ENCODE assay signal across 8 cellular contexts in the genomic region with DNA sequence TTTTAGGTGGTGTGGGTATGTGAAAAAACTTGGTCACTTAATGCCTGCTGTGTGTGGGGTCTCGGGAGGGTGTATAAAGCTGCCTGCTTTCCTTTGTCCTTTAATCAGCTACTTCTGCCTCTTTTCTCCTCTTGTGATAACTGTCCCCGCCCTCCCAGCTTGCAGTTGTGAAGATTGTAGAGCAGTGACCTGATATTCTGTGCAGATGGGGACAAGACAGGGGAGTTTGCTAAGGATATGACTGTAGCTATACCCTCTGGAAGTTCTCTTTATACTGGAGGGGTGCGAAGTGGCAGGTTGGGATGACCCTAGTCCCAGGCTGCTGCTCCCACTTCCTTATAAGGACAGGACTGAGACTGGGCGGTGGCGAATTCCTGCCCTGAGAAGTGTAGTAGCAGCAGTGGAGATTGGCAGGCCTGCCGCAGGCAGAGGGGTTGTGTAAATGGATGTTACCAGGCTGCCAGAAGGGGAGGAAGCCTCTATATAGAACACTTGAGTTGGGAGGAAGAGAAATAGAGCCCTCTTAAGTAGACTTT. TPM values are rescaled to one million over a fixed set of nuclear protein-coding genes. Genes with fewer than 3 reads are reported as not detected.
DNase-seq lines count a peak whose midpoint lies in the region; ATAC-seq, FAIRE-seq and TF ChIP-seq lines count a peak whose summit lies in the region.

No MANE protein-coding gene starts in this region.

- no peaks in the 10 kb centered on the region for H3K9me3 ChIP-seq in CD4-positive, alpha-beta memory T cell (ENCODE audit: control insufficient read depth in 1 of 2, low read length in 2 of 2)
- no peaks in the 10 kb centered on the region for H3K9me3 ChIP-seq in kidney (ENCODE audit: control insufficient read depth in 1 of 2, low read length in 2 of 2)
- no peaks in the 10 kb centered on the region for H3K9me3 ChIP-seq in small intestine (ENCODE audit: control insufficient read depth, low read depth)

- peaks cover 38% of the 10 kb centered on the region for H3K4me1 ChIP-seq in CD4-positive, alpha-beta memory T cell (ENCODE audit: insufficient read depth, low read length)
- peaks cover 23 to 25% of the 10 kb centered on the region in 2 donors for H3K4me1 ChIP-seq in kidney (ENCODE audit: control insufficient read depth in 1 of 2, insufficient read depth in 1 of 2, low read depth in 1 of 2, low read length in 2 of 2)
- H3K4me1 ChIP-seq in small intestine (ENCODE audit: control insufficient read depth in 2 of 2, insufficient read depth in 1 of 2, low read depth in 1 of 2, low read length in 1 of 2) = peaks cover 4 to 7% of the 10 kb centered on the region in 2 donors

- POLR2A ChIA-PET in CD4-positive, alpha-beta memory T cell (lab: Charles Lee; ENCODE audit: partially characterized antibody) = interaction anchor here (0.7 to 10.8 kb wide), 13 partner anchors 10 to 201 kb away, joined by 3 to 236 read pairs (median 7); partner anchors contain the start of genes ESYT1, PA2G4, RNF41 and RPL41

- no peak for ATAC-seq in GM18498 (IDR thresholded peaks at IDR 0.05; ENCODE audit: unreplicated experiment)

- H3K27ac Mint-ChIP-seq in CD4-positive, alpha-beta memory T cell = peak overlapping the region; percentile 96 to 100 (median 99)
- H3K27ac Mint-ChIP-seq in chondrocyte (ENCODE audit: unreplicated experiment) = peak overlapping the region; percentile 99

- no peaks in the 10 kb centered on the region for H3K9me3 Mint-ChIP-seq in CD4-positive, alpha-beta memory T cell
- H3K9me3 Mint-ChIP-seq in chondrocyte (ENCODE audit: low read depth) = no peaks in the 10 kb centered on the region

- CTCF ChIA-PET in CD4-positive, alpha-beta memory T cell (lab: Charles Lee; ENCODE audit: partially characterized antibody) = interaction anchor here (0.6 to 2.5 kb wide), 13 partner anchors 15 to 63 kb away, joined by 3 to 16 read pairs (median 4); partner anchors contain the start of genes ESYT1, RNF41, SMARCC2 and ZC3H10

- no peaks in the 10 kb centered on the region for H3K27me3 ChIP-seq in CD4-positive, alpha-beta memory T cell (ENCODE audit: insufficient read depth, low read length)
- no peaks in the 10 kb centered on the region for H3K27me3 ChIP-seq in small intestine (ENCODE audit: control insufficient read depth in 2 of 2, insufficient read depth in 2 of 2, low read length in 2 of 2)

- H3K27me3 Mint-ChIP-seq in CD4-positive, alpha-beta memory T cell = no peaks in the 10 kb centered on the region
- no peaks in the 10 kb centered on the region for H3K27me3 Mint-ChIP-seq in chondrocyte (ENCODE audit: low read depth)

- peaks cover 28 to 65% (median 37%) of the 10 kb centered on the region in 4 donors for H3K4me1 Mint-ChIP-seq in CD4-positive, alpha-beta memory T cell
- H3K4me1 Mint-ChIP-seq in chondrocyte (ENCODE audit: low read depth) = peaks cover 40% of the 10 kb centered on the region

- H3K4me3 Mint-ChIP-seq in CD4-positive, alpha-beta memory T cell = peak overlapping the region; percentile 93 to 100 (median 97)
- H3K4me3 Mint-ChIP-seq in chondrocyte (ENCODE audit: unreplicated experiment) = peak overlapping the region; percentile 94

- H3K36me3 ChIP-seq in CD4-positive, alpha-beta memory T cell (ENCODE audit: insufficient read depth, low read length) = peaks cover 41% of the 10 kb centered on the region
- H3K36me3 ChIP-seq in kidney (ENCODE audit: control insufficient read depth in 1 of 2, insufficient read depth in 2 of 2, low read length in 2 of 2) (peaks cover 33 to 43% of the 10 kb centered on the region in 2 donors), small intestine (ENCODE audit: control insufficient read depth in 2 of 2, insufficient read depth in 2 of 2, low read length in 2 of 2) (peaks cover 20 to 26% of the 10 kb centered on the region in 2 donors)

- peak overlapping the region; percentile 99 to 100 for H3K9ac ChIP-seq in kidney (ENCODE audit: low read length in 2 of 2)

- intact Hi-C loops in CD4-positive, alpha-beta memory T cell (cut with micrococcal nuclease) = loop anchor here (1.0 to 2.0 kb wide), 2 partner anchors 31 to 62 kb away; partner anchors contain the start of genes ESYT1 and RNF41
- intact Hi-C loops in kidney (cut with DNase I) = no loop called here

- peak; percentile 19 to 48 (median 24) for DNase-seq in CD4-positive, alpha-beta memory T cell
- no peak for DNase-seq in HFF-Myc (ENCODE audit: extremely low read depth, low read depth)
- DNase-seq in RPMI8226 = peak; percentile 33
- DNase-seq in chondrocyte (ENCODE audit: low spot score) = peak; percentile 92
- peak; percentile 95 for DNase-seq in kidney
- peak; percentile 88 for DNase-seq in small intestine
- DNase-seq in activated gamma-delta T cell (lab: John Stamatoyannopoulos, UW) = no peak

- H3K4me3 ChIP-seq in CD4-positive, alpha-beta memory T cell (ENCODE audit: low read length in 2 of 2) = peak overlapping the region; percentile 86 to 89
- peak overlapping the region; percentile 96 for H3K4me3 ChIP-seq in HFF-Myc (replicated peaks; ENCODE audit: low read depth, low read length)
- H3K4me3 ChIP-seq in kidney (ENCODE audit: low read length in 2 of 2) = peak overlapping the region; percentile 95 to 100
- peak overlapping the region; percentile 64 to 81 for H3K4me3 ChIP-seq in small intestine (ENCODE audit: low read depth in 1 of 2, low read length in 2 of 2)

- WGBS in small intestine, 3 donors = 0 to 1% (median 0%) methylated on average over 6 of the region's 6 CpGs

- H3K36me3 Mint-ChIP-seq in CD4-positive, alpha-beta memory T cell = peaks cover 28 to 56% of the 10 kb centered on the region in 2 donors
- peaks cover 39% of the 10 kb centered on the region for H3K36me3 Mint-ChIP-seq in chondrocyte (ENCODE audit: low read depth)

- TF ChIP-seq CTCF in HFF-Myc (IDR thresholded peaks at IDR 0.05; ENCODE audit: low read depth, low read length, missing control alignments) (no peak), chondrocyte (IDR thresholded peaks at IDR 0.05) (no peak), kidney (IDR thresholded peaks at IDR 0.05; ENCODE audit: borderline replicate concordance, extremely low read depth, insufficient read depth) (no peak)

- FAIRE-seq in kidney (lab: Jason Lieb, UNC) = no peak
- no peak for FAIRE-seq in small intestine (lab: Jason Lieb, UNC)

- peak overlapping the region; percentile 97 for H3K27ac ChIP-seq in CD4-positive, alpha-beta memory T cell (ENCODE audit: low read depth, low read length)
- peak overlapping the region; percentile 98 to 100 for H3K27ac ChIP-seq in kidney (ENCODE audit: low read depth in 2 of 2, low read length in 2 of 2)
- peak overlapping the region; percentile 92 to 100 for H3K27ac ChIP-seq in small intestine (ENCODE audit: low read depth in 1 of 2, low read length in 1 of 2)

RNA-seq across cellular contexts. Expression of gene MYL6, which starts 0.8 kb away (rescaled TPM):
- total RNA-seq in CD4-positive, alpha-beta memory T cell = 100 to 1,000 TPM; 567 to 589 TPM
- polyA plus RNA-seq in CD4-positive, alpha-beta memory T cell = 1,000 to 10,000 TPM; 2,141 to 3,317 TPM
- total RNA-seq in chondrocyte (1,367 to 2,282 TPM (median 2,236 TPM) in 3 replicates), kidney (1,630 TPM)
- polyA plus RNA-seq in kidney (ENCODE audit: insufficient read depth, low read depth, low replicate concordance) (4,190 TPM), small intestine (1,000 to 10,000 TPM; 2,556 to 4,316 (median 3,376) TPM)

RNA-seq across cellular contexts. Expression of gene MYL6B, which starts 6.6 kb away (rescaled TPM):
- 1 to 10 TPM; 2.6 to 3.4 TPM for total RNA-seq in CD4-positive, alpha-beta memory T cell
- 1 to 10 TPM; 1.8 to 4.8 TPM for polyA plus RNA-seq in CD4-positive, alpha-beta memory T cell
- total RNA-seq in chondrocyte = 70.5 to 79.7 TPM (median 75.2 TPM) in 3 replicates
- 48.2 TPM for total RNA-seq in kidney
- 142 TPM for polyA plus RNA-seq in kidney (ENCODE audit: insufficient read depth, low read depth, low replicate concordance)
- 10 to 100 TPM; 24.8 to 31.2 (median 28.6) TPM for polyA plus RNA-seq in small intestine

RNA-seq across cellular contexts. Expression of gene SMARCC2, which starts 30.3 kb away (rescaled TPM):
- total RNA-seq in CD4-positive, alpha-beta memory T cell = 100 to 1,000 TPM; 192 to 199 TPM
- 10 to 100 TPM; 27.0 to 90.9 TPM for polyA plus RNA-seq in CD4-positive, alpha-beta memory T cell
- total RNA-seq in chondrocyte = 50.4 to 96.7 TPM (median 57.4 TPM) in 3 replicates
- 112 TPM for total RNA-seq in kidney
- polyA plus RNA-seq in kidney (ENCODE audit: insufficient read depth, low read depth, low replicate concordance) = 18.8 TPM
- 10 to 100 TPM; 18.6 to 31.1 (median 20.4) TPM for polyA plus RNA-seq in small intestine

RNA-seq across cellular contexts. Expression of gene ESYT1, which starts 30.9 kb away (rescaled TPM):
- total RNA-seq in CD4-positive, alpha-beta memory T cell = 100 to 1,000 TPM; 249 to 258 TPM
- polyA plus RNA-seq in CD4-positive, alpha-beta memory T cell = 100 to 1,000 TPM; 395 to 690 TPM
- total RNA-seq in chondrocyte (127 to 155 TPM (median 144 TPM) in 3 replicates), kidney (104 TPM)
- polyA plus RNA-seq in kidney (ENCODE audit: insufficient read depth, low read depth, low replicate concordance) (40.4 TPM), small intestine (10 to 100 TPM in 1 of 3 donors, 1 to 10 TPM in 2; 2.7 to 51.8 (median 7.8) TPM)

RNA-seq across cellular contexts. Expression of gene ZC3H10, which starts 40.9 kb away (rescaled TPM):
- 10 to 100 TPM; 16.3 to 19.6 TPM for total RNA-seq in CD4-positive, alpha-beta memory T cell
- 1 to 10 TPM in 1 of 2 donors, under 1 TPM in 1; 0.27 to 3.9 TPM for polyA plus RNA-seq in CD4-positive, alpha-beta memory T cell
- total RNA-seq in chondrocyte (5.0 to 11.2 TPM (median 8.0 TPM) in 3 replicates), kidney (8.6 TPM)
- polyA plus RNA-seq in kidney (ENCODE audit: insufficient read depth, low read depth, low replicate concordance) (2.4 TPM), small intestine (1 to 10 TPM; 1.1 to 2.8 (median 1.3) TPM)

Comparison
In these comparisons a context has a peak if more than half of its experiments do, and no peak if none do; other contexts are left out.
1. DNase-seq: peak in CD4-positive, alpha-beta memory T cell (5 of 5), RPMI8226 (single experiment), chondrocyte (single experiment), kidney (single experiment) and small intestine (single experiment); none in HFF-Myc (single experiment) and activated gamma-delta T cell (single experiment).
2. RNA of gene MYL6B, which starts 6.6 kb away (total RNA-seq): 70.5 to 79.7 TPM in chondrocyte and 48.2 TPM in kidney (single experiment); 2.6 to 3.4 TPM in CD4-positive, alpha-beta memory T cell; every median in the first group is over 10 times any median in the second.
3. Peak in every context shown above with its lines, with median percentiles within 50 percentile points of each other: H3K27ac ChIP-seq and H3K4me3 ChIP-seq.